Comparison of ENCODE assay signal across 9 cellular contexts in genomic region chr20:32463642-32464400, GRCh38.
A peak's percentile ranks its signal among the peaks of the same experiment; 100 is the strongest.
DNase-seq lines count a peak whose midpoint lies in the region; TF ChIP-seq lines count a peak whose summit lies in the region.
"Had no signal": no experiment of that assay in that cellular context is flagged by ENCODE, and none has a peak within 500 bp of the region (broad histone marks: within the 10 kb centered on the region; RNA-seq: fewer than 3 reads in every experiment).

No MANE protein-coding gene starts in this region.

- TF ChIP-seq EP300 in suprapubic skin (IDR thresholded peaks at IDR 0.05), result no peak

- H3K27me3 ChIP-seq in suprapubic skin (no peaks in the 10 kb centered on the region), mesendoderm (ENCODE audit: insufficient read depth, low read length, poor library complexity) (no peaks in the 10 kb centered on the region)
- H3K27me3 ChIP-seq: SJCRH30 had no signal

- peaks cover 26% of the 10 kb centered on the region for H3K4me1 ChIP-seq in suprapubic skin
- no peaks in the 10 kb centered on the region for H3K4me1 ChIP-seq in mesendoderm (ENCODE audit: control insufficient read depth, low read depth, low read length)
- H3K4me1 ChIP-seq: SJCRH30 had no signal

- peak overlapping the region; percentile 73 for H3K27ac ChIP-seq in suprapubic skin
- H3K27ac ChIP-seq in mesendoderm (ENCODE audit: low read depth, low read length), result no peak overlapping the region
- H3K27ac ChIP-seq: SJCRH30 had no signal

- no peak overlapping the region for H3K4ac ChIP-seq in mesendoderm (ENCODE audit: low read depth, low read length)

- H2BK5ac ChIP-seq in mesendoderm (ENCODE audit: low read length), result no peak overlapping the region

- no peak overlapping the region for H4K8ac ChIP-seq in mesendoderm (ENCODE audit: low read depth, low read length)

- no peak overlapping the region for H3K23ac ChIP-seq in mesendoderm (ENCODE audit: low read length)

- H3K36me3 ChIP-seq in suprapubic skin, result no peaks in the 10 kb centered on the region
- H3K36me3 ChIP-seq in mesendoderm (ENCODE audit: control insufficient read depth, insufficient read depth, low read length), result no peaks in the 10 kb centered on the region
- H3K36me3 ChIP-seq: SJCRH30 had no signal

- peaks cover 1% of the 10 kb centered on the region for H3K79me1 ChIP-seq in mesendoderm (ENCODE audit: low read length)

- H3K79me2 ChIP-seq in mesendoderm (ENCODE audit: control insufficient read depth, insufficient read depth, low read length), result no peaks in the 10 kb centered on the region

- TF ChIP-seq CTCF in fibroblast of villous mesenchyme (IDR thresholded peaks at IDR 0.05; ENCODE audit: insufficient read depth, low read depth, low read length) (no peak), suprapubic skin (IDR thresholded peaks at IDR 0.05) (no peak)

- H3K9ac ChIP-seq in mesendoderm (ENCODE audit: low read length), result no peak overlapping the region

- no peak overlapping the region for H3K4me3 ChIP-seq in fibroblast of villous mesenchyme (ENCODE audit: low read depth, low read length)
- no peak overlapping the region for H3K4me3 ChIP-seq in suprapubic skin
- no peak overlapping the region for H3K4me3 ChIP-seq in mesendoderm (ENCODE audit: low read length)
- H3K4me3 ChIP-seq: SJCRH30 had no signal

- no peak overlapping the region for H2AK5ac ChIP-seq in mesendoderm (ENCODE audit: low read length)

- no peaks in the 10 kb centered on the region for H3K9me3 ChIP-seq in suprapubic skin
- H3K9me3 ChIP-seq: SJCRH30 had no signal

- 76% methylated on average over 28 of the region's 28 CpGs for WGBS in suprapubic skin
- no CpG with 5 or more reads among the region's 28 CpGs for WGBS in mesendoderm (ENCODE audit: extremely low coverage, insufficient coverage, low lambda C conversion rate)

- H2BK15ac ChIP-seq in mesendoderm (replicated peaks; ENCODE audit: low read depth), result no peak overlapping the region

- no peak overlapping the region for H4K5ac ChIP-seq in mesendoderm (ENCODE audit: low read length)

- H3K56ac ChIP-seq in mesendoderm (ENCODE audit: low read length), result no peak overlapping the region

- no peak overlapping the region for H2BK120ac ChIP-seq in mesendoderm (ENCODE audit: low read depth, low read length)

- DNase-seq in RPMI7951 (ENCODE audit: low read depth) (peak; percentile 28), fibroblast of villous mesenchyme (ENCODE audit: low read depth) (peak; percentile 49), mucosa of gallbladder (ENCODE audit: low spot score) (peak; percentile 76), suprapubic skin (ENCODE audit: low spot score in 2 of 2) (peak in 1 of 2 donors; percentile 66), mesendoderm (no peak), NCI-H446 (lab: John Stamatoyannopoulos, UW) (no peak), NCI-H446 treated with DMSO at 0.1 percent for 48 hours (lab: John Stamatoyannopoulos, UW) (no peak)
- DNase-seq: DMS 273 treated with DMSO at 0.1 percent for 48 hours, SJCRH30 had no signal

- no peak overlapping the region for H3K18ac ChIP-seq in mesendoderm (ENCODE audit: low read length)

- no peak overlapping the region for H3K4me2 ChIP-seq in mesendoderm (ENCODE audit: low read length)

- TF ChIP-seq POLR2A in suprapubic skin (IDR thresholded peaks at IDR 0.05), result no peak

Comparison
In these comparisons a context has a peak if more than half of its experiments do, and no peak if none do; other contexts are left out.
1. DNase-seq: peak in RPMI7951 (single experiment), fibroblast of villous mesenchyme (single experiment) and mucosa of gallbladder (single experiment); none in mesendoderm (single experiment), NCI-H446 (0 of 2) and NCI-H446 treated with DMSO at 0.1 percent for 48 hours (single experiment).